Comparison of ENCODE assay signal across 1 cellular context in genomic region chr19:4246767-4247593, GRCh38.
TF ChIP-seq lines count a peak whose summit lies in the region.

Gene YJU2 (plus strand): TSS chr19:4247080. CDS start chr19:4247147, 67 bp downstream.

TF ChIP-seq in HCT116, 20 proteins besides CTCF, POLR2A, EP300 and RAD21 (continued from another document):
- TF ChIP-seq ZBTB33 (IDR thresholded peaks at IDR 0.05; ENCODE audit: extremely low read depth, insufficient replicate concordance, low read length) (peak; percentile 83), ZFX (IDR thresholded peaks at IDR 0.05) (peak; percentile 48; the same call in 1 of the 2 replicates), ZNF274 (IDR thresholded peaks at IDR 0.05; ENCODE audit: low read depth, low read length) (no peak), EZH2phosphoT487 (IDR thresholded peaks at IDR 0.05; ENCODE audit: borderline replicate concordance) (no peak), SP1 (IDR thresholded peaks at IDR 0.05; ENCODE audit: low read depth) (peak; percentile 100)
